ENCODE assay signal across 26 cellular contexts in genomic region chr12:24668563-24668962, GRCh38.
DNase-seq lines count a peak whose midpoint lies in the region; ATAC-seq, FAIRE-seq and TF ChIP-seq lines count a peak whose summit lies in the region.
"Had no signal": no experiment of that assay in that cellular context is flagged by ENCODE, and none has a peak within 500 bp of the region (broad histone marks: within the 10 kb centered on the region; RNA-seq: fewer than 3 reads in every experiment).

No MANE protein-coding gene starts in this region.

- ATAC-seq in HepG2, result no peak
- ATAC-seq in right lobe of liver, result no peak
- ATAC-seq in gastroesophageal sphincter, result no peak
- no peak for ATAC-seq in GM18909 (IDR thresholded peaks at IDR 0.05; ENCODE audit: poor library complexity, unreplicated experiment)
- ATAC-seq: K562, PC-3 had no signal

- no peak for FAIRE-seq in HepG2 (lab: Jason Lieb, UNC)
- FAIRE-seq: GM18507, H1, K562 had no signal

- H3K4me2 ChIP-seq in HepG2 (ENCODE audit: low read depth, low read length), result no peak overlapping the region
- H3K4me2 ChIP-seq: SK-N-SH had no signal

- no peaks in the 10 kb centered on the region for H3K4me1 ChIP-seq in HepG2 (ENCODE audit: insufficient read depth, low read length)
- H3K4me1 ChIP-seq in right lobe of liver, result no peaks in the 10 kb centered on the region
- H3K4me1 ChIP-seq in gastroesophageal sphincter, result no peaks in the 10 kb centered on the region
- H3K4me1 ChIP-seq: BE2C had no signal

- H3K27ac ChIP-seq in HepG2 (ENCODE audit: extremely low read length, insufficient read depth, low read length) (no peak overlapping the region), right lobe of liver (no peak overlapping the region), gastroesophageal sphincter (no peak overlapping the region)
- H3K27ac ChIP-seq: 22Rv1, HL-60 had no signal

- TF ChIP-seq CTCF in HepG2 (CRISPR knock-in tag; IDR thresholded peaks at IDR 0.05) (no peak), right lobe of liver (IDR thresholded peaks at IDR 0.05) (no peak), fibroblast of pulmonary artery (IDR thresholded peaks at IDR 0.05; ENCODE audit: low read length, missing control alignments) (no peak), gastroesophageal sphincter (IDR thresholded peaks at IDR 0.05) (no peak), GM20000 (IDR thresholded peaks at IDR 0.05; ENCODE audit: extremely low read depth, missing control alignments) (no peak)

- TF ChIP-seq POLR2A in HepG2 (IDR thresholded peaks at IDR 0.05; ENCODE audit: insufficient read depth in 1 of 2, low read depth in 2 of 2, low read length in 2 of 2), result no peak
- no peak for TF ChIP-seq POLR2A in right lobe of liver (IDR thresholded peaks at IDR 0.05)
- TF ChIP-seq POLR2A in gastroesophageal sphincter (IDR thresholded peaks at IDR 0.05), result no peak

- POLR2A ChIA-PET in HepG2 (lab: Yijun Ruan, JAX), result no interaction called here

- no peak for TF ChIP-seq RAD21 in HepG2 (CRISPR knock-in tag; IDR thresholded peaks at IDR 0.05)

- DNase-seq in HepG2 (ENCODE audit: low spot score) (no peak), right lobe of liver (no peak), astrocyte of the hippocampus (ENCODE audit: low read depth, low spot score) (peak; percentile 26), fibroblast of pulmonary artery (ENCODE audit: low read depth) (peak; percentile 11), GM20000 (ENCODE audit: low spot score) (no peak), superior temporal gyrus (ENCODE audit: extremely low spot score) (no peak)
- DNase-seq: BE2C; CD8-positive, alpha-beta memory T cell; DMS 273 treated with DMSO at 0.1 percent for 48 hours; DMS79; MG63; NCI-H1105 treated with DMSO at 0.1 percent for 48 hours; NCI-H146; NCI-H1930; NCI-H2107; NCI-H524; NCI-H774; PC-3; SK-N-SH had no signal

- 13% methylated on average over 2 of the region's 2 CpGs for WGBS in HepG2 (ENCODE audit: low lambda C conversion rate)
- WGBS in right lobe of liver (ENCODE audit: insufficient coverage, low coverage, low lambda C conversion rate, missing lambda C conversion rate), result 88% methylated on average over 2 of the region's 2 CpGs
- WGBS in gastroesophageal sphincter (ENCODE audit: low coverage in 1 of 2), 2 donors, result 52 to 90% methylated on average over 2 of the region's 2 CpGs

- in situ Hi-C loops in HepG2 (cut with HindIII; ENCODE audit: extremely low pct_ligation_motif_present, low pct_unique_long_range_greater_than_20kb), result no loop called here

- H3K4me3 ChIP-seq in HepG2 (replicated peaks in 1 of 3; ENCODE audit: insufficient read depth in 1 of 3, low read depth in 2 of 3, low read length in 3 of 3) (no peak overlapping the region), right lobe of liver (no peak overlapping the region), fibroblast of pulmonary artery (replicated peaks; ENCODE audit: low read depth, low read length) (no peak overlapping the region), gastroesophageal sphincter (no peak overlapping the region)
- H3K4me3 ChIP-seq: K562, MG63 had no signal

- H3K36me3 ChIP-seq in HepG2 (replicated peaks in 1 of 2; ENCODE audit: control insufficient read depth in 1 of 2, insufficient read depth in 2 of 2, low read length in 2 of 2), result no peaks in the 10 kb centered on the region
- H3K36me3 ChIP-seq in right lobe of liver, result no peaks in the 10 kb centered on the region
- H3K36me3 ChIP-seq in gastroesophageal sphincter, result no peaks in the 10 kb centered on the region
- H3K36me3 ChIP-seq: BE2C, MG63 had no signal

- H3K79me2 ChIP-seq in HepG2 (ENCODE audit: insufficient read depth, low read length), result no peaks in the 10 kb centered on the region

- no peaks in the 10 kb centered on the region for H3K27me3 ChIP-seq in HepG2 (ENCODE audit: control insufficient read depth in 1 of 2, insufficient read depth in 2 of 2, low read length in 2 of 2)
- H3K27me3 ChIP-seq in right lobe of liver, result no peaks in the 10 kb centered on the region
- no peaks in the 10 kb centered on the region for H3K27me3 ChIP-seq in gastroesophageal sphincter
- H3K27me3 ChIP-seq: BE2C, MG63 had no signal

- TF ChIP-seq EP300 in HepG2 (IDR thresholded peaks at IDR 0.05; ENCODE audit: low read depth in 2 of 2, low read length in 2 of 2) (no peak), HepG2 (CRISPR knock-in tag; IDR thresholded peaks at IDR 0.05; ENCODE audit: borderline replicate concordance) (no peak), gastroesophageal sphincter (IDR thresholded peaks at IDR 0.05) (no peak)

- no peak overlapping the region for H3K9ac ChIP-seq in HepG2 (ENCODE audit: insufficient read depth, low read depth, low read length)
- H3K9ac ChIP-seq: SK-N-SH had no signal

- BruUV-seq in HepG2 (replicated peaks; lab: Mats Ljungman, UMichigan), result no TSS peak

- CTCF ChIA-PET in HepG2 (lab: Yijun Ruan, JAX; ENCODE audit: low intra/inter-chr PET ratio, low total read pairs), result no interaction called here

- H2AFZ ChIP-seq in HepG2 (ENCODE audit: low read length), result no peak overlapping the region

- H3K9me3 ChIP-seq in HepG2 (ENCODE audit: low read length) (no peaks in the 10 kb centered on the region), right lobe of liver (no peaks in the 10 kb centered on the region), gastroesophageal sphincter (no peaks in the 10 kb centered on the region)
- H3K9me3 ChIP-seq: BE2C, MG63, SK-N-SH had no signal

- H4K20me1 ChIP-seq in HepG2 (ENCODE audit: insufficient read depth, low read length), result no peaks in the 10 kb centered on the region

- intact Hi-C loops in HepG2 (cut with micrococcal nuclease; ENCODE audit: unreplicated experiment), result no loop called here
- intact Hi-C loops in right lobe of liver (cut with DNase I), result no loop called here

TF ChIP-seq in HepG2, 621 proteins besides CTCF, POLR2A, EP300 and RAD21:
- TF ChIP-seq ATF7 (IDR thresholded peaks at IDR 0.05) (0 out of 2 replicates have a peak, but pooled peaks have one; percentile 14), ATF7 (CRISPR knock-in tag; IDR thresholded peaks at IDR 0.05) (no peak), SRY (CRISPR knock-in tag; IDR thresholded peaks at IDR 0.05) (no peak)
TF ChIP-seq in HepG2: peak in this region for 1.

Comparison
In these comparisons a context has a peak if more than half of its experiments do, and no peak if none do; other contexts are left out.
1. DNase-seq: peak in astrocyte of the hippocampus (single experiment) and fibroblast of pulmonary artery (single experiment); none in HepG2 (single experiment), right lobe of liver (0 of 3), GM20000 (single experiment) and superior temporal gyrus (single experiment).